ENCODE assay signal across 1 cellular context in the genomic region with DNA sequence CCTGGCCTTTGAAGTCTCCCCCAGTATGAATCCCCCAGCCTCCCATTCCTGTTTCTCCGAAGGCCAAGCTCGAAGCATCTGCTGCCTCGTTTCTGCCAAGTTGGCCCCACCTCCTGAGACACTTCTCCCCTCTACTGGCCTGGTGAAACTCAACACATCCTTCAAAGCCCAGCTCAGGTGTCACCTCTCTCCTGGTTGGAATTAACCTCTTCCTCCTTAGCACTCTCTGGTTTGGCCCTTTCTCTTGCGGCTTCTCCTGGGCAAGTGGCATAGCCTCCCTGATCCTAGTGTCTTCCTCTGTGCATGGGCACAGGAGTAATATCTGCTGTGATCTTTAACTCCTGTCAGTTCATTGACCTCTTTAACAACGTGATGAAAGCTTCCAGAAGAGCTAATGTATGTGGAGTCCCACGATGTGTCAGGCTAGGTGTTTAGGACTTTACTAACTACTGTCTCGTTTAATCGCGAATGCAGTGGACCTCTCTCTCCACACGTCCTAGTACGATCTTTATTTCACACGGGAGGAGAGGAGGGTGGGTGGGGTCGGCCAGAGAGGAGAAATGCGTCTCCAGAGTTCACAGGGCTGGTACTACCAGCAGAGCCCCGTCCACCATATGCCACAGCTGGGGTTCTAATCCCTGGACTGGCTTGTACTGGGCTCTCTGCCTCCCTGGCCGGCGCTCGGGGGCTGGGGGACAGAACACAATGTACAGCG.
TF ChIP-seq lines count a peak whose summit lies in the region.

No MANE protein-coding gene starts in this region.

TF ChIP-seq in IMR-90, 13 proteins besides CTCF, POLR2A, EP300 and RAD21 (continued from another document):
- TF ChIP-seq CHD1 (IDR thresholded peaks at IDR 0.05; ENCODE audit: low read depth, low read length) (no peak), RCOR1 (IDR thresholded peaks at IDR 0.05; ENCODE audit: insufficient replicate concordance, low read length) (no peak), FOS (IDR thresholded peaks at IDR 0.05; ENCODE audit: low read depth, low read length) (no peak), SMC3 (IDR thresholded peaks at IDR 0.05; ENCODE audit: low read depth, low read length) (no peak), RFX5 (IDR thresholded peaks at IDR 0.05; ENCODE audit: low read depth, low read length) (no peak), NFE2L2 (IDR thresholded peaks at IDR 0.05; ENCODE audit: low read depth, low read length) (no peak), MAZ (IDR thresholded peaks at IDR 0.05; ENCODE audit: borderline replicate concordance, low read depth, low read length) (no peak)
